19 cellular contexts compared by ENCODE assay signal in the genomic region with DNA sequence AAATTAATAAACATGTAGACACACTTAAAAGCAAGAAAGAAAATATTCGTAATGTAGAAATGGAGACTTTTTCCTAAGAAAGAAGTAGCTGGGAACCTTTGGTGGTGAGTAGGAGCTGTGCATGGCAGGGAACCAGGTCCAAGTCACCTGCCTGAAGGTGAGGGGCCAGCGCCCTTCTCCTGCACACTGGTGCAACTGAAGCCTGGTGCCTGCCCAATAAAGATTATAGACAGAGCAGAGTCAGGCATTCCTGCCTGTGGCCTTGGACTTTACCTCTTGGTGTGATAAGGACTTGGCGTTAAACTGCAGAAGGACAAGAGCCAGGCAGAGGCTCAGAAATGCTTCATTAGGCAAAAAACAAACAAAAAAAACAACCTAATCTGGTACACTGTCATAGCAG. TPM values are rescaled to one million over a fixed set of nuclear protein-coding genes. Genes with fewer than 3 reads are reported as not detected.
"Had no signal": no experiment of that assay in that cellular context is flagged by ENCODE, and none has a peak within 500 bp of the region (broad histone marks: within the 10 kb centered on the region; RNA-seq: fewer than 3 reads in every experiment).

No MANE protein-coding gene starts in this region.

- H3K4me1 Mint-ChIP-seq: activated naive CD8-positive, alpha-beta T cell treated with anti-CD3 and anti-CD28 coated beads, Interleukin-2, amount 50 U/mL, for 24 hours; natural killer cell; stimulated activated naive CD8-positive, alpha-beta T cell treated with anti-CD3 and anti-CD28 coated beads, Interleukin-15, amount 100 ng/mL, for 72 hours had no signal

- DNase-seq: activated CD4-positive, alpha-beta T cell treated with anti-CD3 and anti-CD28 coated beads for 1 hour; activated CD4-positive, alpha-beta T cell treated with anti-CD3 and anti-CD28 coated beads, Interleukin-2, amount 50 U/mL, for 48 hours; activated naive CD4-positive, alpha-beta T cell treated with anti-CD3 and anti-CD28 coated beads for 36 hours; activated naive CD8-positive, alpha-beta T cell treated with anti-CD3 and anti-CD28 coated beads, Interleukin-2, amount 50 U/mL, for 24 hours; activated T-cell treated with anti-CD3 and anti-CD28 coated beads, Interleukin-2, amount 50 U/mL, for 1 hour; head of caudate nucleus; natural killer cell; stimulated activated CD4-positive, alpha-beta T cell treated with anti-CD3 and anti-CD28 coated beads, Interleukin-1b, Interleukin-23, amount 100 ng/mL, for 48 hours; stimulated activated naive CD8-positive, alpha-beta T cell treated with anti-CD3 and anti-CD28 coated beads, Interleukin-15, amount 100 ng/mL, for 72 hours; uterus had no signal

- ATAC-seq: activated naive CD8-positive, alpha-beta T cell treated with anti-CD3 and anti-CD28 coated beads, Interleukin-2, amount 50 U/mL, for 24 hours; natural killer cell; psoas muscle; sciatic nerve; stimulated activated naive CD8-positive, alpha-beta T cell treated with anti-CD3 and anti-CD28 coated beads, Interleukin-15, amount 100 ng/mL, for 72 hours had no signal

- H3K4me3 ChIP-seq: ascending aorta, psoas muscle, uterus had no signal

- H3K9me3 ChIP-seq: ascending aorta, neutrophil, psoas muscle, uterus had no signal

- H3K9me3 Mint-ChIP-seq: activated naive CD4-positive, alpha-beta T cell treated with anti-CD3 and anti-CD28 coated beads for 36 hours; activated naive CD8-positive, alpha-beta T cell treated with anti-CD3 and anti-CD28 coated beads, Interleukin-2, amount 50 U/mL, for 24 hours; activated T-helper 2 cell treated with anti-CD3 and anti-CD28 coated beads, Interferon-gamma antibody, Interleukin-2, Interleukin-4, amounts not matched to agents 10 μg/mL and 5 μg/mL and 100 μg/mL, durations not matched to agents 14 hours and 24 hours and 36 hours; natural killer cell; stimulated activated naive CD8-positive, alpha-beta T cell treated with anti-CD3 and anti-CD28 coated beads, Interleukin-15, amount 100 ng/mL, for 72 hours had no signal

- H3K4me1 ChIP-seq: ascending aorta, psoas muscle, uterus had no signal

- H3K27me3 Mint-ChIP-seq: activated naive CD8-positive, alpha-beta T cell treated with anti-CD3 and anti-CD28 coated beads, Interleukin-2, amount 50 U/mL, for 24 hours; stimulated activated naive CD8-positive, alpha-beta T cell treated with anti-CD3 and anti-CD28 coated beads, Interleukin-15, amount 100 ng/mL, for 72 hours had no signal

- H3K27me3 ChIP-seq: ascending aorta, neutrophil, uterus had no signal

- H3K36me3 ChIP-seq: neutrophil, uterus had no signal

- H3K36me3 Mint-ChIP-seq: natural killer cell had no signal

- H3K27ac ChIP-seq: ascending aorta, epithelial cell of prostate, neutrophil, psoas muscle, uterus had no signal

- H3K27ac Mint-ChIP-seq: activated naive CD4-positive, alpha-beta T cell treated with anti-CD3 and anti-CD28 coated beads for 36 hours; activated naive CD8-positive, alpha-beta T cell treated with anti-CD3 and anti-CD28 coated beads, Interleukin-2, amount 50 U/mL, for 24 hours; activated T-helper 2 cell treated with anti-CD3 and anti-CD28 coated beads, Interferon-gamma antibody, Interleukin-2, Interleukin-4, amounts not matched to agents 10 μg/mL and 5 μg/mL and 100 μg/mL, durations not matched to agents 14 hours and 24 hours and 36 hours; natural killer cell had no signal

- H3K4me3 Mint-ChIP-seq: activated naive CD4-positive, alpha-beta T cell treated with anti-CD3 and anti-CD28 coated beads for 36 hours; activated naive CD8-positive, alpha-beta T cell treated with anti-CD3 and anti-CD28 coated beads, Interleukin-2, amount 50 U/mL, for 24 hours; natural killer cell; stimulated activated naive CD8-positive, alpha-beta T cell treated with anti-CD3 and anti-CD28 coated beads, Interleukin-15, amount 100 ng/mL, for 72 hours had no signal

RNA-seq across cellular contexts. Expression of gene CFAP91, which starts 14.2 kb away (rescaled TPM):
- total RNA-seq: activated T-helper 2 cell treated with anti-CD3 and anti-CD28 coated beads, Interferon-gamma antibody, Interleukin-2, Interleukin-4, amounts not matched to agents 10 μg/mL and 5 μg/mL and 100 μg/mL, durations not matched to agents 14 hours and 24 hours and 36 hours; bronchial epithelial cell; chondrocyte; dermis microvascular lymphatic vessel endothelial cell had no signal

RNA-seq across cellular contexts. Expression of gene POPDC2, which starts 56.6 kb away (rescaled TPM):
- total RNA-seq: bronchial epithelial cell had no signal
